ENCODE assay signal across 17 cellular contexts in the genomic region with DNA sequence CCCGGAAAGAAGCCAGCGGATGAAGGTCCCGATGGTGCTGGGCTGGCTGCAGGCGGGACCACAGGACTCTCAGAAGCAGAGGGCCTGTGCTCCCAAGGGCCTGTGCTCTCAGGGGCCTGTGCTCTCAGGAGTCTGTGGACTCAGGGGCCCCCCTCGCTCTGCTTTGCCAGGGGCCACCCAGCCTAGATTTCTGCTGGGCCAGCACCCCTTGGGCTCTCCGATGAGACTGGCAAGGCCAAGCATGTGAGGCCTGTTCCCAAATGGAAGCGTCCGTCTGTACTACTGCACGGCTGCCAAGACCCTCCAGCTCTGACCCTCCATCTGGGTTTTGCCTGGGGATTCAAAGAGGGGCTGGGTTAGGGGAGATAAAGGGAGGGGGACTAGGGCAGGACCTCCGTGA. TPM values are rescaled to one million over a fixed set of nuclear protein-coding genes. Genes with fewer than 3 reads are reported as not detected.
A peak's percentile ranks its signal among the peaks of the same experiment; 100 is the strongest.
DNase-seq lines count a peak whose midpoint lies in the region; ATAC-seq, FAIRE-seq and TF ChIP-seq lines count a peak whose summit lies in the region.
"Had no signal": no experiment of that assay in that cellular context is flagged by ENCODE, and none has a peak within 500 bp of the region (broad histone marks: within the 10 kb centered on the region; RNA-seq: fewer than 3 reads in every experiment).

No MANE protein-coding gene starts in this region.

- H3K9ac ChIP-seq in endothelial cell of umbilical vein (replicated peaks; ENCODE audit: extremely low read depth, insufficient read depth, low read length) = no peak overlapping the region
- H3K9ac ChIP-seq in neuronal stem cell (ENCODE audit: low read depth, low read length, poor library complexity) = no peak overlapping the region

- no TSS peak for BruUV-seq in PC-9 (replicated peaks; lab: Mats Ljungman, UMichigan)
- no TSS peak for BruUV-seq in endothelial cell of umbilical vein (replicated peaks; lab: Mats Ljungman, UMichigan)

- no peak overlapping the region for H3K4me3 Mint-ChIP-seq in GM23338
- H3K4me3 Mint-ChIP-seq: activated B cell treated with CpG ODN at 0.5 μM for 24 hours; activated CD4-positive, alpha-beta memory T cell treated with anti-CD3 and anti-CD28 coated beads, Interleukin-2, amount 10 ng/mL, durations not matched to agents 7 days and 5 days; activated naive CD4-positive, alpha-beta T cell treated with anti-CD3 and anti-CD28 coated beads for 36 hours had no signal

- H3K9me1 ChIP-seq in endothelial cell of umbilical vein (replicated peaks; ENCODE audit: control insufficient read depth, extremely low read depth, insufficient read depth, low read length) = no peaks in the 10 kb centered on the region

- dilution Hi-C loops in endothelial cell of umbilical vein (cut with MboI; ENCODE audit: extremely low pct_ligation_motif_present, low sequenced_read_pairs) = no loop called here

- peak overlapping the region; percentile 23 for H3K18ac ChIP-seq in neuronal stem cell (ENCODE audit: low read length)

- H3K4me1 ChIP-seq in GM23338 (ENCODE audit: insufficient read depth) (peaks cover 26% of the 10 kb centered on the region), PC-9 (replicated peaks; ENCODE audit: insufficient read depth) (peaks cover 70% of the 10 kb centered on the region), endothelial cell of umbilical vein (ENCODE audit: control insufficient read depth, extremely low read depth, insufficient read depth, low read length) (peaks cover 13% of the 10 kb centered on the region), neuronal stem cell (ENCODE audit: control insufficient read depth in 2 of 2, insufficient read depth in 1 of 2, low read depth in 1 of 2, low read length in 2 of 2) (peaks cover 20 to 22% of the 10 kb centered on the region in 2 donors), gastroesophageal sphincter (peaks cover 0 to 49% (median 10%) of the 10 kb centered on the region in 3 donors)

- H3K27ac ChIP-seq in GM23338 (ENCODE audit: low read depth) = peak overlapping the region; percentile 94
- peak overlapping the region; percentile 89 for H3K27ac ChIP-seq in PC-9
- H3K27ac ChIP-seq in endothelial cell of umbilical vein (ENCODE audit: insufficient read depth, low read depth, low read length) = peak overlapping the region; percentile 43
- no peak overlapping the region for H3K27ac ChIP-seq in neuronal stem cell (replicated peaks; ENCODE audit: low read length)
- H3K27ac ChIP-seq in gastroesophageal sphincter = no peak overlapping the region
- H3K27ac ChIP-seq: neutrophil had no signal

- peaks cover 57% of the 10 kb centered on the region for H3K4me1 Mint-ChIP-seq in GM23338
- H3K4me1 Mint-ChIP-seq: activated B cell treated with CpG ODN at 0.5 μM for 24 hours; activated CD4-positive, alpha-beta memory T cell treated with anti-CD3 and anti-CD28 coated beads, Interleukin-2, amount 10 ng/mL, durations not matched to agents 7 days and 5 days had no signal

- H3K9me3 ChIP-seq in PC-9 (ENCODE audit: insufficient read depth, low read depth) (no peaks in the 10 kb centered on the region), endothelial cell of umbilical vein (replicated peaks; ENCODE audit: control insufficient read depth, insufficient read depth, low read length) (no peaks in the 10 kb centered on the region), neuronal stem cell (replicated peaks in 1 of 2; ENCODE audit: control insufficient read depth in 2 of 2, insufficient read depth in 1 of 2, low read depth in 1 of 2, low read length in 2 of 2) (peaks cover 2 to 19% of the 10 kb centered on the region in 2 donors), gastroesophageal sphincter (no peaks in the 10 kb centered on the region)
- H3K9me3 ChIP-seq: heart right ventricle, neutrophil, testis had no signal

- H4K91ac ChIP-seq in neuronal stem cell (ENCODE audit: low read depth, low read length, poor library complexity) = no peak overlapping the region

- H3K9me3 Mint-ChIP-seq in GM23338 = no peaks in the 10 kb centered on the region; the same call in 2 of the 3 replicates
- H3K9me3 Mint-ChIP-seq: activated B cell treated with CpG ODN at 0.5 μM for 24 hours; activated CD4-positive, alpha-beta memory T cell treated with anti-CD3 and anti-CD28 coated beads, Interleukin-2, amount 10 ng/mL, durations not matched to agents 7 days and 5 days; activated naive CD4-positive, alpha-beta T cell treated with anti-CD3 and anti-CD28 coated beads for 36 hours had no signal

- peak overlapping the region; percentile 28 for H2AK5ac ChIP-seq in neuronal stem cell (ENCODE audit: low read depth, low read length)

- H3K79me2 ChIP-seq in GM23338 (replicated peaks; ENCODE audit: insufficient read depth) = peaks cover 90% of the 10 kb centered on the region
- H3K79me2 ChIP-seq in PC-9 (ENCODE audit: low read depth) = peaks cover 94% of the 10 kb centered on the region
- H3K79me2 ChIP-seq in endothelial cell of umbilical vein (ENCODE audit: control insufficient read depth, insufficient read depth, low read length) = peaks cover 98% of the 10 kb centered on the region

- ATAC-seq in GM23338 (peak; percentile 6; the same call in 2 of the 3 replicates), gastroesophageal sphincter (no peak)

- peaks cover 6% of the 10 kb centered on the region for H3K27me3 Mint-ChIP-seq in GM23338 (ENCODE audit: insufficient read depth, low read depth, poor library complexity)
- H3K27me3 Mint-ChIP-seq: activated B cell treated with CpG ODN at 0.5 μM for 24 hours; activated CD4-positive, alpha-beta memory T cell treated with anti-CD3 and anti-CD28 coated beads, Interleukin-2, amount 10 ng/mL, durations not matched to agents 7 days and 5 days had no signal

- no peak overlapping the region; the same call in 1 of the 2 replicates for H3K4me2 ChIP-seq in GM23338
- peak overlapping the region; percentile 73; the same call in 1 of the 2 replicates for H3K4me2 ChIP-seq in PC-9
- no peak overlapping the region for H3K4me2 ChIP-seq in endothelial cell of umbilical vein (ENCODE audit: insufficient read depth, low read length)
- no peak overlapping the region for H3K4me2 ChIP-seq in neuronal stem cell (ENCODE audit: insufficient read depth, low read length, poor library complexity, severe bottlenecking)

- no peak overlapping the region for H3K23ac ChIP-seq in neuronal stem cell (ENCODE audit: low read depth, low read length, poor library complexity)

- H3K36me3 ChIP-seq in GM23338 (ENCODE audit: insufficient read depth) (no peaks in the 10 kb centered on the region), PC-9 (ENCODE audit: low read depth) (peaks cover 10% of the 10 kb centered on the region), endothelial cell of umbilical vein (ENCODE audit: control insufficient read depth in 2 of 2, extremely low read depth in 1 of 2, insufficient read depth in 2 of 2, low read length in 2 of 2) (peaks cover 5 to 10% of the 10 kb centered on the region in 2 experiments), neuronal stem cell (replicated peaks in 1 of 2; ENCODE audit: control insufficient read depth in 2 of 2, insufficient read depth in 2 of 2, low read length in 2 of 2) (peaks cover 2 to 65% of the 10 kb centered on the region in 2 donors), gastroesophageal sphincter (no peaks in the 10 kb centered on the region)
- H3K36me3 ChIP-seq: heart right ventricle, neutrophil had no signal

- H3F3A ChIP-seq in GM23338 (replicated peaks; ENCODE audit: low read depth) (0 out of 2 replicates have a peak, but pooled peaks cover 3% of the 10 kb centered on the region), PC-9 (ENCODE audit: insufficient read depth, low read depth) (peaks cover 56% of the 10 kb centered on the region)

- TF ChIP-seq CTCF in GM23338 (conservative IDR thresholded peaks at IDR 0.05; ENCODE audit: low read depth in 2 of 2) = no peak
- no peak for TF ChIP-seq CTCF in PC-9 (conservative IDR thresholded peaks at IDR 0.05)
- TF ChIP-seq CTCF in endothelial cell of umbilical vein (IDR thresholded peaks at IDR 0.05; ENCODE audit: extremely low read depth in 1 of 2, insufficient read depth in 1 of 2, low read depth in 1 of 2, low read length in 2 of 2) = no peak
- no peak for TF ChIP-seq CTCF in D721Med (IDR thresholded peaks at IDR 0.05; ENCODE audit: insufficient read depth, missing control alignments)
- no peak for TF ChIP-seq CTCF in gastroesophageal sphincter (IDR thresholded peaks at IDR 0.05)

- WGBS in neuronal stem cell (ENCODE audit: extremely low coverage in 2 of 2, insufficient read length in 2 of 2, insufficient replicate concordance in 1 of 2), 2 donors = no CpG with 5 or more reads among the region's 10 CpGs
- 90 to 92% methylated on average over 5 to 9 of the region's 10 CpGs for WGBS in gastroesophageal sphincter (ENCODE audit: low coverage in 1 of 2), 2 donors

- H3K27ac Mint-ChIP-seq in GM23338 = peak overlapping the region; percentile 83; the same call in 1 of the 2 replicates
- H3K27ac Mint-ChIP-seq: activated B cell treated with CpG ODN at 0.5 μM for 24 hours; activated CD4-positive, alpha-beta memory T cell treated with anti-CD3 and anti-CD28 coated beads, Interleukin-2, amount 10 ng/mL, durations not matched to agents 7 days and 5 days; activated naive CD4-positive, alpha-beta T cell treated with anti-CD3 and anti-CD28 coated beads for 36 hours had no signal

- CTCF ChIA-PET in PC-9 (lab: Charles Lee) (no interaction called here), endothelial cell of umbilical vein (lab: Charles Lee) (interaction anchor here (0.7 to 1.3 kb wide), 3 partner anchors 9 to 48 kb away, joined by 3 to 4 read pairs (median 4); no protein-coding TSS in a partner anchor)

- no peak overlapping the region for H3K14ac ChIP-seq in neuronal stem cell (ENCODE audit: low read length)

- H3K9me2 ChIP-seq in GM23338 (ENCODE audit: insufficient read depth) (no peaks in the 10 kb centered on the region), PC-9 (ENCODE audit: insufficient read depth) (no peaks in the 10 kb centered on the region)

- H4K20me1 ChIP-seq in GM23338 (replicated peaks; ENCODE audit: insufficient read depth) = peaks cover 8% of the 10 kb centered on the region; the same call in 1 of the 2 replicates
- H4K20me1 ChIP-seq in PC-9 (ENCODE audit: insufficient read depth) = peaks cover 14% of the 10 kb centered on the region
- H4K20me1 ChIP-seq in endothelial cell of umbilical vein (replicated peaks; ENCODE audit: control insufficient read depth, extremely low read depth, insufficient read depth, low read length) = peaks cover 3% of the 10 kb centered on the region

- DNase-seq in GM23338 (ENCODE audit: low spot score) (no peak), PC-9 (no peak), endothelial cell of umbilical vein (ENCODE audit: low read depth, low spot score) (no peak), neuronal stem cell (ENCODE audit: low spot score) (no peak), D721Med (ENCODE audit: insufficient read length, low spot score) (no peak), HTR-8/SVneo (ENCODE audit: insufficient read length, low spot score) (no peak), D341Med (ENCODE audit: low spot score) (no peak)
- DNase-seq: activated B cell treated with CpG ODN at 0.5 μM for 24 hours; activated CD4-positive, alpha-beta memory T cell treated with anti-CD3 and anti-CD28 coated beads, Interleukin-2, amount 10 ng/mL, durations not matched to agents 7 days and 5 days; activated naive CD4-positive, alpha-beta T cell treated with anti-CD3 and anti-CD28 coated beads for 36 hours; NCI-H2171; SIG-M5; T-helper 2 cell had no signal

- H3K27me3 ChIP-seq in GM23338 (ENCODE audit: insufficient read depth) (no peaks in the 10 kb centered on the region), PC-9 (ENCODE audit: insufficient read depth, low read depth) (no peaks in the 10 kb centered on the region), endothelial cell of umbilical vein (ENCODE audit: control insufficient read depth in 2 of 2, insufficient read depth in 2 of 2, low read length in 2 of 2) (no peaks in the 10 kb centered on the region), neuronal stem cell (ENCODE audit: control insufficient read depth in 3 of 3, insufficient read depth in 3 of 3, low read depth in 1 of 3, low read length in 3 of 3) (no peaks in the 10 kb centered on the region), gastroesophageal sphincter (no peaks in the 10 kb centered on the region)
- H3K27me3 ChIP-seq: heart right ventricle, neutrophil, testis had no signal

- H3K79me1 ChIP-seq in neuronal stem cell (ENCODE audit: low read depth, low read length) = peaks cover 19% of the 10 kb centered on the region

- H2AFZ ChIP-seq in GM23338 = no peak overlapping the region
- no peak overlapping the region for H2AFZ ChIP-seq in PC-9
- H2AFZ ChIP-seq in endothelial cell of umbilical vein (ENCODE audit: low read depth, low read length) = no peak overlapping the region
- H2AFZ ChIP-seq in neuronal stem cell (ENCODE audit: low read length) = no peak overlapping the region

- peak overlapping the region; percentile 23 for H2BK15ac ChIP-seq in neuronal stem cell (ENCODE audit: low read length)

- TF ChIP-seq POLR2A in endothelial cell of umbilical vein (IDR thresholded peaks at IDR 0.05; ENCODE audit: low read depth, low read length) = no peak
- TF ChIP-seq POLR2A in gastroesophageal sphincter (IDR thresholded peaks at IDR 0.05) = no peak

- TF ChIP-seq EP300 in gastroesophageal sphincter (IDR thresholded peaks at IDR 0.05) = no peak

- POLR2A ChIA-PET in PC-9 (lab: Charles Lee; ENCODE audit: unreplicated experiment) (interaction anchor here (0.7 kb wide), 1 partner anchor 11 kb away, joined by 6 read pairs; no protein-coding TSS in a partner anchor), endothelial cell of umbilical vein (lab: Charles Lee) (interaction anchor here (0.6 kb wide), 1 partner anchor 60 kb away, joined by 3 read pairs; no protein-coding TSS in a partner anchor)

- H4K8ac ChIP-seq in neuronal stem cell (ENCODE audit: low read depth, low read length) = no peak overlapping the region

- no peak overlapping the region for H2BK12ac ChIP-seq in neuronal stem cell (ENCODE audit: low read length)

- intact Hi-C loops in PC-9 (cut with micrococcal nuclease; ENCODE audit: unreplicated experiment) (no loop called here), endothelial cell of umbilical vein (cut with micrococcal nuclease) (loop anchor here (1.0 kb wide), 1 partner anchor 45 kb away; no protein-coding TSS in a partner anchor)

- no peak overlapping the region for H2BK5ac ChIP-seq in neuronal stem cell (ENCODE audit: low read length)

- FAIRE-seq in endothelial cell of umbilical vein (lab: Jason Lieb, UNC) (no peak), D721Med (lab: Jason Lieb, UNC) (no peak), HTR-8/SVneo (lab: Jason Lieb, UNC) (no peak)

- H3K36me3 Mint-ChIP-seq in GM23338 (ENCODE audit: low read depth) = peaks cover 18% of the 10 kb centered on the region

- H2BK120ac ChIP-seq in neuronal stem cell (ENCODE audit: low read depth, low read length) = no peak overlapping the region

- H3K4me3 ChIP-seq in GM23338 (no peak overlapping the region), PC-9 (no peak overlapping the region), endothelial cell of umbilical vein (replicated peaks in 1 of 3; ENCODE audit: insufficient read depth in 1 of 3, low read depth in 1 of 3, low read length in 3 of 3) (no peak overlapping the region), neuronal stem cell (ENCODE audit: low read length in 2 of 2) (no peak overlapping the region), gastroesophageal sphincter (no peak overlapping the region)
- H3K4me3 ChIP-seq: heart right ventricle, testis had no signal

- H3K4ac ChIP-seq in neuronal stem cell (ENCODE audit: low read length) = no peak overlapping the region

RNA-seq across cellular contexts. Expression of a gene that starts 54.6 kb away (rescaled TPM):
- total RNA-seq in GM23338 (2014; rRNA removed; shearing (Covaris generic)) = 50.9 and 57.6 TPM in 2 replicates
- polyA plus RNA-seq in GM23338 (2016; fragmentation: Nextera tagmentation; extraction: Ambion mirVana) (15.1 and 15.6 TPM in 2 replicates), endothelial cell of umbilical vein (69.3 and 85.2 TPM in 2 replicates)
- total RNA-seq in PC-9 (2021) (131 and 135 TPM in 2 replicates), endothelial cell of umbilical vein (100.0 and 105 TPM in 2 replicates), gastroesophageal sphincter (10 to 100 TPM; 29.3 to 63.0 (median 42.9) TPM)
- polyA plus RNA-seq in endothelial cell of umbilical vein (2011; cell fraction: cytosol; rRNA removed) = 69.0 and 71.6 TPM in 2 replicates
- 86.3 and 102 TPM in 2 replicates for polyA plus RNA-seq in endothelial cell of umbilical vein (2011; cell fraction: nucleus; rRNA removed)
- polyA plus RNA-seq in endothelial cell of umbilical vein (2012) = 59.1 and 63.6 TPM in 2 replicates
- polyA minus RNA-seq in endothelial cell of umbilical vein = 178 and 188 TPM in 2 replicates
- 15.5 TPM for polyA minus RNA-seq in endothelial cell of umbilical vein (2011; cell fraction: cytosol; rRNA and poly(A)+ RNA removed)
- polyA minus RNA-seq in endothelial cell of umbilical vein (2011; cell fraction: nucleus; rRNA and poly(A)+ RNA removed) = 110 and 132 TPM in 2 replicates
- 29.1 TPM for polyA plus RNA-seq in neuronal stem cell (2013, experiment 1 of 2)
- polyA plus RNA-seq in neuronal stem cell (2013, experiment 2 of 2) = 29.4 TPM

Comparison
In these comparisons a context has a peak if more than half of its experiments do, and no peak if none do; other contexts are left out.
1. H3K27ac ChIP-seq: peak in GM23338 (single experiment), PC-9 (single experiment) and endothelial cell of umbilical vein (single experiment); none in neuronal stem cell (single experiment) and gastroesophageal sphincter (0 of 4).